ENCODE assay signal across 20 cellular contexts in genomic region chr20:56463428-56463827, GRCh38. TPM values are rescaled to one million over a fixed set of nuclear protein-coding genes. Genes with fewer than 3 reads are reported as not detected.
DNase-seq lines count a peak whose midpoint lies in the region; ATAC-seq, FAIRE-seq and TF ChIP-seq lines count a peak whose summit lies in the region.
"Had no signal": no experiment of that assay in that cellular context is flagged by ENCODE, and none has a peak within 500 bp of the region (broad histone marks: within the 10 kb centered on the region; RNA-seq: fewer than 3 reads in every experiment).

No MANE protein-coding gene starts in this region.

- H3K36me3 ChIP-seq in small intestine (ENCODE audit: control insufficient read depth in 2 of 2, insufficient read depth in 2 of 2, low read length in 2 of 2), result no peaks in the 10 kb centered on the region
- H3K36me3 ChIP-seq: MG63, right atrium auricular region had no signal

- H3K9me3 Mint-ChIP-seq in activated CD8-positive, alpha-beta T cell treated with anti-CD3 and anti-CD28 coated beads, Interleukin-2, amount 10 ng/mL, durations not matched to agents 7 days and 5 days (ENCODE audit: insufficient read depth), result no peaks in the 10 kb centered on the region
- H3K9me3 Mint-ChIP-seq: activated T-cell treated with anti-CD3 and anti-CD28 coated beads, Interleukin-2, amount 50 U/mL, for 24 hours had no signal

- peak overlapping the region; percentile 82 for H3K27ac Mint-ChIP-seq in activated CD8-positive, alpha-beta T cell treated with anti-CD3 and anti-CD28 coated beads, Interleukin-2, amount 10 ng/mL, durations not matched to agents 7 days and 5 days

- H3K4me3 ChIP-seq in NB4 (ENCODE audit: low read depth, low read length), result no peak overlapping the region
- H3K4me3 ChIP-seq in small intestine (ENCODE audit: low read depth in 1 of 2, low read length in 2 of 2), result no peak overlapping the region
- H3K4me3 ChIP-seq: MG63, right atrium auricular region had no signal

- no peak for TF ChIP-seq CTCF in NB4 (IDR thresholded peaks at IDR 0.05; ENCODE audit: low read depth, low read length)

- TF ChIP-seq POLR2A in NB4 (IDR thresholded peaks at IDR 0.05; ENCODE audit: extremely low read depth, insufficient read length), result no peak

- ATAC-seq in activated CD8-positive, alpha-beta T cell treated with anti-CD3 and anti-CD28 coated beads, Interleukin-2, amount 10 ng/mL, durations not matched to agents 7 days and 5 days, result peak; percentile 13
- ATAC-seq: Panc1 had no signal

- 60 to 76% (median 61%) methylated on average over 3 of the region's 3 CpGs for WGBS in small intestine, 3 donors

- peaks cover 38% of the 10 kb centered on the region for H3K36me3 Mint-ChIP-seq in activated CD8-positive, alpha-beta T cell treated with anti-CD3 and anti-CD28 coated beads, Interleukin-2, amount 10 ng/mL, durations not matched to agents 7 days and 5 days (ENCODE audit: low read depth)

- no peak overlapping the region for H3K27ac ChIP-seq in small intestine (ENCODE audit: low read depth in 1 of 2, low read length in 1 of 2)
- H3K27ac ChIP-seq: right atrium auricular region had no signal

- H3K4me3 Mint-ChIP-seq in activated CD8-positive, alpha-beta T cell treated with anti-CD3 and anti-CD28 coated beads, Interleukin-2, amount 10 ng/mL, durations not matched to agents 7 days and 5 days, result peak overlapping the region; percentile 64
- H3K4me3 Mint-ChIP-seq: activated T-cell treated with anti-CD3 and anti-CD28 coated beads, Interleukin-2, amount 50 U/mL, for 24 hours had no signal

- DNase-seq in activated gamma-delta T cell treated with Interleukin-2 at 50 U/mL for 16 hours, result peak; percentile 18
- no peak for DNase-seq in activated gamma-delta T cell (lab: John Stamatoyannopoulos, UW)
- DNase-seq in NB4 (ENCODE audit: low read depth), result peak; percentile 77
- peak; percentile 72 for DNase-seq in activated CD8-positive, alpha-beta T cell treated with anti-CD3 and anti-CD28 coated beads, Interleukin-2, amount 10 ng/mL, durations not matched to agents 7 days and 5 days
- peak; percentile 7 for DNase-seq in small intestine
- DNase-seq in activated T-cell treated with anti-CD3 and anti-CD28 coated beads, Interleukin-2, amount 50 U/mL, for 1 hour, result no peak
- DNase-seq in HCEC 1CT, result no peak
- DNase-seq in NCI-H446 (lab: John Stamatoyannopoulos, UW), result no peak
- DNase-seq: activated T-cell treated with anti-CD3 and anti-CD28 coated beads, Interleukin-2, amount 50 U/mL, for 24 hours; amygdala; Calu3; cerebellar nuclear complex; MG63; NCI-H2081; NCI-H524; nucleus accumbens had no signal

- no peaks in the 10 kb centered on the region for H3K27me3 Mint-ChIP-seq in activated CD8-positive, alpha-beta T cell treated with anti-CD3 and anti-CD28 coated beads, Interleukin-2, amount 10 ng/mL, durations not matched to agents 7 days and 5 days (ENCODE audit: low read depth)
- H3K27me3 Mint-ChIP-seq: activated T-cell treated with anti-CD3 and anti-CD28 coated beads, Interleukin-2, amount 50 U/mL, for 24 hours had no signal

- H3K4me1 ChIP-seq in small intestine (ENCODE audit: control insufficient read depth in 2 of 2, insufficient read depth in 1 of 2, low read depth in 1 of 2, low read length in 1 of 2), result no peaks in the 10 kb centered on the region

- H3K9me3 ChIP-seq in small intestine (ENCODE audit: control insufficient read depth, low read depth), result no peaks in the 10 kb centered on the region
- H3K9me3 ChIP-seq: right atrium auricular region had no signal

- peaks cover 78% of the 10 kb centered on the region for H3K4me1 Mint-ChIP-seq in activated CD8-positive, alpha-beta T cell treated with anti-CD3 and anti-CD28 coated beads, Interleukin-2, amount 10 ng/mL, durations not matched to agents 7 days and 5 days (ENCODE audit: low read depth)

- no peaks in the 10 kb centered on the region for H3K27me3 ChIP-seq in small intestine (ENCODE audit: control insufficient read depth in 2 of 2, insufficient read depth in 2 of 2, low read length in 2 of 2)
- H3K27me3 ChIP-seq: MG63, right atrium auricular region had no signal

- CTCF ChIA-PET in activated CD8-positive, alpha-beta T cell treated with anti-CD3 and anti-CD28 coated beads, Interleukin-2, amount 10 ng/mL, durations not matched to agents 7 days and 5 days (lab: Charles Lee), result interaction anchor here (0.9 to 2.3 kb wide), 10 partner anchors 9 to 71 kb away, joined by 3 to 10 read pairs (median 4); partner anchors contain the start of genes AURKA, CASS4 and CSTF1

- POLR2A ChIA-PET in activated CD8-positive, alpha-beta T cell treated with anti-CD3 and anti-CD28 coated beads, Interleukin-2, amount 10 ng/mL, durations not matched to agents 7 days and 5 days (lab: Charles Lee), result interaction anchor here (1.7 to 2.9 kb wide), 2 partner anchors 45 to 52 kb away, joined by 6 to 9 read pairs; partner anchors contain the start of gene CASS4

- no peak for FAIRE-seq in small intestine (lab: Jason Lieb, UNC)
- FAIRE-seq: G401.6, H1 had no signal

RNA-seq across cellular contexts. Expression of gene RTF2, which starts 5.0 kb away (rescaled TPM):
- total RNA-seq in activated CD8-positive, alpha-beta T cell treated with anti-CD3 and anti-CD28 coated beads, Interleukin-2, amount 10 ng/mL, durations not matched to agents 7 days and 5 days, result 100 to 1,000 TPM; 118 to 125 TPM
- polyA plus RNA-seq in small intestine, result 10 to 100 TPM; 70.2 to 83.5 (median 74.3) TPM

RNA-seq across cellular contexts. Expression of gene CASS4, which starts 51.4 kb away (rescaled TPM):
- 10 to 100 TPM; 17.8 to 18.8 TPM for total RNA-seq in activated CD8-positive, alpha-beta T cell treated with anti-CD3 and anti-CD28 coated beads, Interleukin-2, amount 10 ng/mL, durations not matched to agents 7 days and 5 days
- 1 to 10 TPM in 1 of 3 donors, under 1 TPM in 1, not detected in 1; 0.70 to 1.1 TPM for polyA plus RNA-seq in small intestine
- total RNA-seq: H1 had no signal
- polyA plus RNA-seq: H1 had no signal

Comparison
In these comparisons a context has a peak if more than half of its experiments do, and no peak if none do; other contexts are left out.
1. DNase-seq: peak in activated gamma-delta T cell treated with Interleukin-2 at 50 U/mL for 16 hours (single experiment), NB4 (single experiment), activated CD8-positive, alpha-beta T cell treated with anti-CD3 and anti-CD28 coated beads, Interleukin-2, amount 10 ng/mL, durations not matched to agents 7 days and 5 days (single experiment) and small intestine (single experiment); none in activated gamma-delta T cell (single experiment), activated T-cell treated with anti-CD3 and anti-CD28 coated beads, Interleukin-2, amount 50 U/mL, for 1 hour (single experiment), HCEC 1CT (single experiment) and NCI-H446 (0 of 2).